Comparison of ENCODE assay signal across 8 cellular contexts in genomic region chr19:16661480-16662034, GRCh38. TPM values are rescaled to one million over a fixed set of nuclear protein-coding genes. Genes with fewer than 3 reads are reported as not detected.
DNase-seq lines count a peak whose midpoint lies in the region; ATAC-seq and TF ChIP-seq lines count a peak whose summit lies in the region.

No MANE protein-coding gene starts in this region.

- peak overlapping the region; percentile 93 for H3K4me2 ChIP-seq in DOHH2 (ENCODE audit: low read length)

- intact Hi-C loops in ascending aorta (cut with DNase I): loop anchor here (5.0 kb wide), 1 partner anchor 89 kb away; the partner anchor contains the start of gene SLC35E1
- intact Hi-C loops in gastrocnemius medialis (cut with DNase I; ENCODE audit: low total_unique reads): loop anchor here (2.0 kb wide), 3 partner anchors 33 to 199 kb away; partner anchors contain the start of genes MED26 and SLC35E1

- H3K36me3 ChIP-seq in DOHH2 (ENCODE audit: control insufficient read depth, low read length): peaks cover 50% of the 10 kb centered on the region
- peaks cover 4 to 10% of the 10 kb centered on the region in 2 donors for H3K36me3 ChIP-seq in ascending aorta
- H3K36me3 ChIP-seq in gastrocnemius medialis: peaks cover 0 to 20% of the 10 kb centered on the region in 2 donors

- H3K79me2 ChIP-seq in DOHH2 (ENCODE audit: control insufficient read depth, low read length): peaks cover 89% of the 10 kb centered on the region

- peak in 1 of 2 donors; percentile 3 for TF ChIP-seq POLR2A in gastrocnemius medialis (IDR thresholded peaks at IDR 0.05)

- H3K27me3 ChIP-seq in DOHH2 (ENCODE audit: control insufficient read depth, low read length) (no peaks in the 10 kb centered on the region), ascending aorta (no peaks in the 10 kb centered on the region), gastrocnemius medialis (no peaks in the 10 kb centered on the region)

- H3K4me3 ChIP-seq in DOHH2 (ENCODE audit: low read length) (peak overlapping the region; percentile 88), LNCaP clone FGC (ENCODE audit: low read depth, low read length) (peak overlapping the region; percentile 80), ascending aorta (peak overlapping the region; percentile 81 to 93), iPS-11a (ENCODE audit: low read depth, low read length) (peak overlapping the region; percentile 72), gastrocnemius medialis (peak overlapping the region; percentile 84 to 95 (median 91))

- H4K20me1 ChIP-seq in DOHH2 (ENCODE audit: control insufficient read depth, insufficient read depth, low read depth, low read length): peaks cover 20% of the 10 kb centered on the region

- H3K4me1 ChIP-seq in DOHH2 (ENCODE audit: control insufficient read depth, low read length): peaks cover 41% of the 10 kb centered on the region
- peaks cover 9 to 20% of the 10 kb centered on the region in 2 donors for H3K4me1 ChIP-seq in ascending aorta
- peaks cover 38 to 42% of the 10 kb centered on the region in 2 donors for H3K4me1 ChIP-seq in gastrocnemius medialis

- H3K9me3 ChIP-seq in DOHH2 (ENCODE audit: control insufficient read depth, insufficient read depth, low read length): no peaks in the 10 kb centered on the region
- no peaks in the 10 kb centered on the region for H3K9me3 ChIP-seq in ascending aorta
- H3K9me3 ChIP-seq in gastrocnemius medialis: no peaks in the 10 kb centered on the region

- peaks cover 8% of the 10 kb centered on the region for H3F3A ChIP-seq in DOHH2 (ENCODE audit: control insufficient read depth, insufficient read depth)

- ATAC-seq in gastrocnemius medialis (peak; percentile 13 to 53), GM19455 (IDR thresholded peaks at IDR 0.05; ENCODE audit: unreplicated experiment) (no peak), HG03097 (IDR thresholded peaks at IDR 0.05; ENCODE audit: low FRiP score, unreplicated experiment) (no peak)

- in situ Hi-C loops in gastrocnemius medialis (cut with MboI; ENCODE audit: low sequenced_read_pairs in 4 of 4): no loop called here

- H3K9me2 ChIP-seq in DOHH2 (replicated peaks; ENCODE audit: control insufficient read depth, low read length): no peaks in the 10 kb centered on the region

- TF ChIP-seq CTCF in DOHH2 (IDR thresholded peaks at IDR 0.05; ENCODE audit: low read depth, low read length, poor library complexity, severe bottlenecking) (no peak), LNCaP clone FGC (IDR thresholded peaks at IDR 0.05; ENCODE audit: control insufficient read depth, extremely low read depth, insufficient read depth) (no peak), ascending aorta (IDR thresholded peaks at IDR 0.05) (no peak), gastrocnemius medialis (IDR thresholded peaks at IDR 0.05 in 4 of 5, conservative IDR thresholded peaks at IDR 0.05 in 1 of 5) (no peak)

- H3K27ac ChIP-seq in DOHH2 (ENCODE audit: low read depth, low read length) (peak overlapping the region; percentile 95), ascending aorta (peak overlapping the region; percentile 87), gastrocnemius medialis (peak overlapping the region; percentile 100)

- no peak for DNase-seq in LNCaP clone FGC (ENCODE audit: low read depth)
- DNase-seq in ascending aorta (ENCODE audit: low spot score in 2 of 2): peak in 1 of 2 donors; percentile 69
- DNase-seq in gastrocnemius medialis: peak; percentile 64 to 95
- no peak for DNase-seq in COLO829 (ENCODE audit: low spot score)

RNA-seq across cellular contexts. Expression of gene TMEM38A, which starts 0.6 kb away (rescaled TPM):
- 0.75 TPM for total RNA-seq in ascending aorta
- total RNA-seq in gastrocnemius medialis: 100 to 1,000 TPM; 101 to 256 (median 182) TPM

RNA-seq across cellular contexts. Expression of gene SMIM7, which starts 1.6 kb away (rescaled TPM):
- total RNA-seq in ascending aorta (16.7 TPM), gastrocnemius medialis (10 to 100 TPM; 36.4 to 60.5 (median 49.8) TPM)

RNA-seq across cellular contexts. Expression of gene MED26, which starts 33.6 kb away (rescaled TPM):
- total RNA-seq in ascending aorta (3.5 TPM), gastrocnemius medialis (10 to 100 TPM in 2 of 4 donors, 1 to 10 TPM in 2; 5.7 to 15.7 (median 9.4) TPM)

RNA-seq across cellular contexts. Expression of gene NWD1, which starts 58.1 kb away (rescaled TPM):
- total RNA-seq in ascending aorta: not detected
- under 1 TPM in 3 of 4 donors, not detected in 1; 0.03 to 0.24 (median 0.10) TPM for total RNA-seq in gastrocnemius medialis

Comparison
In these comparisons a context has a peak if more than half of its experiments do, and no peak if none do; other contexts are left out.
1. DNase-seq: peak in gastrocnemius medialis (2 of 2); none in LNCaP clone FGC (single experiment) and COLO829 (single experiment).
2. ATAC-seq: peak in gastrocnemius medialis (2 of 2); none in GM19455 (single experiment) and HG03097 (single experiment).
3. RNA of gene TMEM38A, which starts 0.6 kb away (total RNA-seq): 101 to 256 TPM in gastrocnemius medialis; 0.75 TPM in ascending aorta (single experiment); every median in the first group is over 10 times any median in the second.
4. Peak in every context shown above with its lines, with median percentiles within 50 percentile points of each other: H3K27ac ChIP-seq and H3K4me3 ChIP-seq.